ENCODE assay signal across 14 cellular contexts in genomic region chr2:143209570-143210445, GRCh38.
"Had no signal": no experiment of that assay in that cellular context is flagged by ENCODE, and none has a peak within 500 bp of the region (broad histone marks: within the 10 kb centered on the region; RNA-seq: fewer than 3 reads in every experiment).

No MANE protein-coding gene starts in this region.

- H3K27ac ChIP-seq: ascending aorta, sigmoid colon, SJCRH30 had no signal

- H3K27me3 Mint-ChIP-seq: activated naive CD8-positive, alpha-beta T cell treated with anti-CD3 and anti-CD28 coated beads, Interleukin-2, amount 50 U/mL, for 24 hours; progenitor cell of endocrine pancreas had no signal

- ATAC-seq: activated naive CD8-positive, alpha-beta T cell treated with anti-CD3 and anti-CD28 coated beads, Interleukin-2, amount 50 U/mL, for 24 hours; left cardiac atrium had no signal

- H3K9me3 Mint-ChIP-seq: activated naive CD8-positive, alpha-beta T cell treated with anti-CD3 and anti-CD28 coated beads, Interleukin-2, amount 50 U/mL, for 24 hours had no signal

- H3K4me3 Mint-ChIP-seq: activated naive CD8-positive, alpha-beta T cell treated with anti-CD3 and anti-CD28 coated beads, Interleukin-2, amount 50 U/mL, for 24 hours had no signal

- DNase-seq: activated gamma-delta T cell; activated naive CD8-positive, alpha-beta T cell treated with anti-CD3 and anti-CD28 coated beads, Interleukin-2, amount 50 U/mL, for 24 hours; foreskin fibroblast; glutamatergic neuron; left cardiac atrium; sigmoid colon; SJCRH30; stimulated activated CD4-positive, alpha-beta T cell treated with anti-CD3 and anti-CD28 coated beads, Interleukin-2, amount 100 ng/mL, for 24 hours; stimulated activated naive CD4-positive, alpha-beta T cell; substantia nigra; T1000 had no signal

- H3K9me3 ChIP-seq: ascending aorta, esophagus muscularis mucosa, sigmoid colon, SJCRH30 had no signal

- H3K27me3 ChIP-seq: ascending aorta, esophagus muscularis mucosa, sigmoid colon, SJCRH30 had no signal

- H3K27ac Mint-ChIP-seq: activated naive CD8-positive, alpha-beta T cell treated with anti-CD3 and anti-CD28 coated beads, Interleukin-2, amount 50 U/mL, for 24 hours; progenitor cell of endocrine pancreas had no signal

- H3K4me3 ChIP-seq: ascending aorta, esophagus muscularis mucosa, sigmoid colon, SJCRH30 had no signal

- H3K4me1 ChIP-seq: esophagus muscularis mucosa, sigmoid colon, SJCRH30 had no signal

- H3K36me3 ChIP-seq: ascending aorta, esophagus muscularis mucosa, sigmoid colon, SJCRH30 had no signal
